In the genomic region with DNA sequence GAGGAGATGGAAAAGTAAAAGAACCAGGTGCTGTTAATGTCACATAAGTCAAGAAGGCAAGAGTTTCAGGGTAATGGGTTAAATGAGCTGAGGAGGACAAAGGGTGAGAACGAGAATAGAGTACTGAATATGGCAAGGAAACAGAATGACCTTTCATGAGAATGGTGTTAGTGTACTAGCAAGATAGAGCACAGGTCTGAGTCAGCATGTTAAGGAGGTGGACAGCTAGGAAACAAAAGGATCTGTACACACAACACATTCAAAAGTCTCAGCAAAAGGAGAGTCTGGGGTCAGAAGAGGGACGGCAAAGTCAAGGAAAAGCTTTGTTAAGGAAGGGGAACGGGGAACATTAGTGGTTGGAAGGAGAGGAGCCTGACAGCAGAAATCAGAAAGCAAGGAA, we compare ENCODE assay signal across 25 cellular contexts.
"Had no signal": no experiment of that assay in that cellular context is flagged by ENCODE, and none has a peak within 500 bp of the region (broad histone marks: within the 10 kb centered on the region; RNA-seq: fewer than 3 reads in every experiment).

No MANE protein-coding gene starts in this region.

- H3K4me3 Mint-ChIP-seq: activated B cell treated with CpG ODN at 0.5 μM for 24 hours; activated CD4-positive, alpha-beta memory T cell treated with anti-CD3 and anti-CD28 coated beads for 36 hours; mesothelial cell of epicardium; naive thymus-derived CD4-positive, alpha-beta T cell; stimulated activated memory B cell treated with anti-CD40 and anti-IgM and Interleukin-4, amounts not matched to agents 10 μg/mL and 1 μg/mL and 100 μg/mL, for 72 hours; T-helper 2 cell treated with Interferon-gamma antibody and Interleukin-4, amounts not matched to agents 5 μg/mL and 100 μg/mL, for 36 hours had no signal

- H3K36me3 ChIP-seq: colonic mucosa had no signal

- H3K27me3 Mint-ChIP-seq: activated B cell treated with CpG ODN at 0.5 μM for 24 hours; activated CD4-positive, alpha-beta memory T cell treated with anti-CD3 and anti-CD28 coated beads for 36 hours; naive thymus-derived CD4-positive, alpha-beta T cell; stimulated activated memory B cell treated with anti-CD40 and anti-IgM and Interleukin-4, amounts not matched to agents 10 μg/mL and 1 μg/mL and 100 μg/mL, for 72 hours had no signal

- H3K9me3 Mint-ChIP-seq: activated B cell treated with CpG ODN at 0.5 μM for 24 hours; activated CD4-positive, alpha-beta memory T cell treated with anti-CD3 and anti-CD28 coated beads for 36 hours; naive thymus-derived CD4-positive, alpha-beta T cell; stimulated activated memory B cell treated with anti-CD40 and anti-IgM and Interleukin-4, amounts not matched to agents 10 μg/mL and 1 μg/mL and 100 μg/mL, for 72 hours; T-helper 2 cell treated with Interferon-gamma antibody and Interleukin-4, amounts not matched to agents 5 μg/mL and 100 μg/mL, for 36 hours had no signal

- DNase-seq: activated B cell treated with CpG ODN at 0.5 μM for 24 hours; activated CD4-positive, alpha-beta memory T cell treated with anti-CD3 and anti-CD28 coated beads for 36 hours; activated naive CD4-positive, alpha-beta T cell; activated T-cell treated with anti-CD3 and anti-CD28 coated beads, Interleukin-2, amount 50 U/mL, for 48 hours; colonic mucosa; effector CD8-positive, alpha-beta T cell; gastrocnemius medialis; glutamatergic neuron; kidney; left colon; mammary epithelial cell; naive thymus-derived CD4-positive, alpha-beta T cell; nucleus accumbens; pancreas; retina; small intestine; stimulated activated CD4-positive, alpha-beta T cell treated with anti-CD3 and anti-CD28 coated beads, Interleukin-4, amount 100 ng/mL, for 4 hours; stimulated activated CD8-positive, alpha-beta memory T cell treated with anti-CD3 and anti-CD28 coated beads, Interleukin-4, amount 100 ng/mL, for 48 hours; T-helper 1 cell had no signal

- H3K4me1 Mint-ChIP-seq: activated B cell treated with CpG ODN at 0.5 μM for 24 hours; mesothelial cell of epicardium; naive thymus-derived CD4-positive, alpha-beta T cell; stimulated activated memory B cell treated with anti-CD40 and anti-IgM and Interleukin-4, amounts not matched to agents 10 μg/mL and 1 μg/mL and 100 μg/mL, for 72 hours had no signal

- H3K4me3 ChIP-seq: colonic mucosa, gastrocnemius medialis, pancreas, prostate gland, sigmoid colon, tibial nerve had no signal

- H3K4me1 ChIP-seq: colonic mucosa, gastrocnemius medialis, pancreas, prostate gland, sigmoid colon, tibial nerve had no signal

- H3K9me3 ChIP-seq: colonic mucosa, gastrocnemius medialis, pancreas, prostate gland, sigmoid colon, tibial nerve had no signal

- ATAC-seq: gastrocnemius medialis; left colon; naive thymus-derived CD4-positive, alpha-beta T cell; pancreas; stimulated activated memory B cell treated with anti-CD40 and anti-IgM and Interleukin-4, amounts not matched to agents 10 μg/mL and 1 μg/mL and 100 μg/mL, for 72 hours had no signal

- H3K27ac Mint-ChIP-seq: activated B cell treated with CpG ODN at 0.5 μM for 24 hours; activated CD4-positive, alpha-beta memory T cell treated with anti-CD3 and anti-CD28 coated beads for 36 hours; mesothelial cell of epicardium; naive thymus-derived CD4-positive, alpha-beta T cell; stimulated activated memory B cell treated with anti-CD40 and anti-IgM and Interleukin-4, amounts not matched to agents 10 μg/mL and 1 μg/mL and 100 μg/mL, for 72 hours; T-helper 2 cell treated with Interferon-gamma antibody and Interleukin-4, amounts not matched to agents 5 μg/mL and 100 μg/mL, for 36 hours had no signal
